In genomic region chr20:36061754-36062153, GRCh38 we compare ENCODE assay signal across 12 cellular contexts.
"Had no signal": no experiment of that assay in that cellular context is flagged by ENCODE, and none has a peak within 500 bp of the region (broad histone marks: within the 10 kb centered on the region; RNA-seq: fewer than 3 reads in every experiment).

No MANE protein-coding gene starts in this region.

- DNase-seq: activated naive CD4-positive, alpha-beta T cell; activated naive CD8-positive, alpha-beta T cell treated with anti-CD3 and anti-CD28 coated beads, Interleukin-2, amount 10 ng/mL, durations not matched to agents 7 days and 5 days; brain microvascular endothelial cell; cortex of kidney; effector CD8-positive, alpha-beta T cell; esophagus squamous epithelium; left lung; mesendoderm; natural killer cell had no signal

- H3K4me1 ChIP-seq: uterus had no signal

- H3K36me3 ChIP-seq: brain microvascular endothelial cell, esophagus squamous epithelium, left lung, neutrophil, tibial nerve, uterus had no signal

- H3K27ac ChIP-seq: brain microvascular endothelial cell, esophagus squamous epithelium, left lung, neutrophil, tibial nerve, uterus had no signal

- H3K9me3 ChIP-seq: esophagus squamous epithelium, left lung, neutrophil, uterus had no signal

- H3K27me3 ChIP-seq: brain microvascular endothelial cell, esophagus squamous epithelium, left lung, tibial nerve, uterus had no signal

- H3K4me3 ChIP-seq: esophagus squamous epithelium, left lung, tibial nerve, uterus had no signal
